1 cellular context compared by ENCODE assay signal in the genomic region with DNA sequence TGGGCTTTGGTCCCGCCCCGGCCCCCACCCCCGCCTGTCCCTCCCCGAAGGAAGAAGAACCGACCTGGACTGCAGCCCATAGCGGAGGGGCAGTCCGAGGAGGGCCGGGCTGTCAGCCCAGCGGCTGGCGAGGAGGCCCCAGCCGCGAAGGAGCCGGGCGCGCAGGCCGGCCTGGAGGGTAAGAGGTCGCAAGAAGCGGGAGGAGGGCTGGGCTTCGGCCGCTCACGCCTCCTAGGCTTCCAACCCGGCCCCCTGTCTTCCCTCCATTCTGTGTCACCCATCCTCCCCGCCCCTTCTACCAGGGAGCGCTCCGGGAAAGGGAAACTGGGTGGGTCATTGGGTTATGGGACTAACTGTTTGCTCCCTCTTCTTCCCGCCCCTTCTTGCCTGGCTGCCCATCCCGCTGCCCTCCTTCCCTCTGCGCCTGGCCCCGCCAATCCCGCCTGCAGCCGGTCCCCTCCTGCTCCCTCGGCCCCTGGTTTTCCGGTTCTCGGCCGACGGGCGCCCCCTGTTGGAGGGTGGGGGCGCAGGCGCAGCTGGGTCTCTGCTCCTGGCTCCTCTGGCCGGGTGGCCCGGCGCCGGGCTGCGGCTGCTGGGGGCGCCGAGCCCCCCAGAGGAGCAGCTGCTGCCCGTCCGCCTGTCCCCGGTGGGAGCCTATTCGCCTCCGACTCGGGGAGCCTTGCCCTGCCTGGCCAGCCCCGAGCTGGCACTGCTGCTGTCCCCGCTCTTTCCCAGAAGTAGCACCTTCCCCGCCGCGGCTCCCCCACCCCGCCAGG.
TF ChIP-seq lines count a peak whose summit lies in the region.

No MANE protein-coding gene starts in this region.

TF ChIP-seq in K562, 482 proteins besides CTCF, POLR2A, EP300 and RAD21 (continued from another document and continues in another):
- TF ChIP-seq, protein P1, sequence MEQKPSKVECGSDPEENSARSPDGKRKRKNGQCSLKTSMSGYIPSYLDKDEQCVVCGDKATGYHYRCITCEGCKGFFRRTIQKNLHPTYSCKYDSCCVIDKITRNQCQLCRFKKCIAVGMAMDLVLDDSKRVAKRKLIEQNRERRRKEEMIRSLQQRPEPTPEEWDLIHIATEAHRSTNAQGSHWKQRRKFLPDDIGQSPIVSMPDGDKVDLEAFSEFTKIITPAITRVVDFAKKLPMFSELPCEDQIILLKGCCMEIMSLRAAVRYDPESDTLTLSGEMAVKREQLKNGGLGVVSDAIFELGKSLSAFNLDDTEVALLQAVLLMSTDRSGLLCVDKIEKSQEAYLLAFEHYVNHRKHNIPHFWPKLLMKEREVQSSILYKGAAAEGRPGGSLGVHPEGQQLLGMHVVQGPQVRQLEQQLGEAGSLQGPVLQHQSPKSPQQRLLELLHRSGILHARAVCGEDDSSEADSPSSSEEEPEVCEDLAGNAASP (IDR thresholded peaks at IDR 0.05), result no peak
- TF ChIP-seq GTF2E2 (tag; IDR thresholded peaks at IDR 0.05) (no peak; the same call in 1 of the 2 replicates), ZNF253 (CRISPR knock-in tag; conservative IDR thresholded peaks at IDR 0.05) (no peak), SMARCA4 (IDR thresholded peaks at IDR 0.05) (peak; percentile 38; the same call in 1 of the 2 replicates), HDGF (IDR thresholded peaks at IDR 0.05) (no peak), GTF2F1 (IDR thresholded peaks at IDR 0.05; ENCODE audit: low read depth, low read length) (no peak), U2AF2 (optimal IDR thresholded peaks at IDR 0.05; ENCODE audit: low read depth, low read length) (no peak), ZNF224 (CRISPR knock-in tag; IDR thresholded peaks at IDR 0.05) (no peak), KAT2B (IDR thresholded peaks at IDR 0.05; ENCODE audit: low read depth, low read length) (no peak), ZNF3 (CRISPR knock-in tag; IDR thresholded peaks at IDR 0.05) (no peak), ZNF165 (CRISPR knock-in tag; IDR thresholded peaks at IDR 0.05; ENCODE audit: borderline replicate concordance) (no peak), DACH1 (IDR thresholded peaks at IDR 0.05; ENCODE audit: partially characterized antibody) (peak; percentile 46), CBX8 (IDR thresholded peaks at IDR 0.05; ENCODE audit: borderline replicate concordance, extremely low read depth, low read depth, low read length, poor library complexity, severe bottlenecking) (no peak), NR2C2 (CRISPR knock-in tag; IDR thresholded peaks at IDR 0.05) (peak; percentile 51; the same call in 1 of the 2 replicates), NR2C2 (tag; IDR thresholded peaks at IDR 0.05) (peak; percentile 63), TAL1 (IDR thresholded peaks at IDR 0.05) (no peak), NCOA2 (IDR thresholded peaks at IDR 0.05; ENCODE audit: partially characterized antibody in 2 of 2) (no peak), NR2F6 (CRISPR knock-in tag; IDR thresholded peaks at IDR 0.05) (no peak)
- TF ChIP-seq, protein P2, sequence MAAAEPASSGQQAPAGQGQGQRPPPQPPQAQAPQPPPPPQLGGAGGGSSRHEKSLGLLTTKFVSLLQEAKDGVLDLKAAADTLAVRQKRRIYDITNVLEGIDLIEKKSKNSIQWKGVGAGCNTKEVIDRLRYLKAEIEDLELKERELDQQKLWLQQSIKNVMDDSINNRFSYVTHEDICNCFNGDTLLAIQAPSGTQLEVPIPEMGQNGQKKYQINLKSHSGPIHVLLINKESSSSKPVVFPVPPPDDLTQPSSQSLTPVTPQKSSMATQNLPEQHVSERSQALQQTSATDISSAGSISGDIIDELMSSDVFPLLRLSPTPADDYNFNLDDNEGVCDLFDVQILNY (CRISPR knock-in tag; IDR thresholded peaks at IDR 0.05), result no peak
- TF ChIP-seq, protein P3, sequence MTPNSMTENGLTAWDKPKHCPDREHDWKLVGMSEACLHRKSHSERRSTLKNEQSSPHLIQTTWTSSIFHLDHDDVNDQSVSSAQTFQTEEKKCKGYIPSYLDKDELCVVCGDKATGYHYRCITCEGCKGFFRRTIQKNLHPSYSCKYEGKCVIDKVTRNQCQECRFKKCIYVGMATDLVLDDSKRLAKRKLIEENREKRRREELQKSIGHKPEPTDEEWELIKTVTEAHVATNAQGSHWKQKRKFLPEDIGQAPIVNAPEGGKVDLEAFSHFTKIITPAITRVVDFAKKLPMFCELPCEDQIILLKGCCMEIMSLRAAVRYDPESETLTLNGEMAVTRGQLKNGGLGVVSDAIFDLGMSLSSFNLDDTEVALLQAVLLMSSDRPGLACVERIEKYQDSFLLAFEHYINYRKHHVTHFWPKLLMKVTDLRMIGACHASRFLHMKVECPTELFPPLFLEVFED (CRISPR knock-in tag; conservative IDR thresholded peaks at IDR 0.05), result peak; percentile 72; the same call in 1 of the 2 replicates
- TF ChIP-seq, protein P4, sequence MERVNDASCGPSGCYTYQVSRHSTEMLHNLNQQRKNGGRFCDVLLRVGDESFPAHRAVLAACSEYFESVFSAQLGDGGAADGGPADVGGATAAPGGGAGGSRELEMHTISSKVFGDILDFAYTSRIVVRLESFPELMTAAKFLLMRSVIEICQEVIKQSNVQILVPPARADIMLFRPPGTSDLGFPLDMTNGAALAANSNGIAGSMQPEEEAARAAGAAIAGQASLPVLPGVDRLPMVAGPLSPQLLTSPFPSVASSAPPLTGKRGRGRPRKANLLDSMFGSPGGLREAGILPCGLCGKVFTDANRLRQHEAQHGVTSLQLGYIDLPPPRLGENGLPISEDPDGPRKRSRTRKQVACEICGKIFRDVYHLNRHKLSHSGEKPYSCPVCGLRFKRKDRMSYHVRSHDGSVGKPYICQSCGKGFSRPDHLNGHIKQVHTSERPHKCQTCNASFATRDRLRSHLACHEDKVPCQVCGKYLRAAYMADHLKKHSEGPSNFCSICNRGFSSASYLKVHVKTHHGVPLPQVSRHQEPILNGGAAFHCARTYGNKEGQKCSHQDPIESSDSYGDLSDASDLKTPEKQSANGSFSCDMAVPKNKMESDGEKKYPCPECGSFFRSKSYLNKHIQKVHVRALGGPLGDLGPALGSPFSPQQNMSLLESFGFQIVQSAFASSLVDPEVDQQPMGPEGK (CRISPR knock-in tag; IDR thresholded peaks at IDR 0.05; ENCODE audit: borderline replicate concordance), result no peak
- TF ChIP-seq, protein P5, sequence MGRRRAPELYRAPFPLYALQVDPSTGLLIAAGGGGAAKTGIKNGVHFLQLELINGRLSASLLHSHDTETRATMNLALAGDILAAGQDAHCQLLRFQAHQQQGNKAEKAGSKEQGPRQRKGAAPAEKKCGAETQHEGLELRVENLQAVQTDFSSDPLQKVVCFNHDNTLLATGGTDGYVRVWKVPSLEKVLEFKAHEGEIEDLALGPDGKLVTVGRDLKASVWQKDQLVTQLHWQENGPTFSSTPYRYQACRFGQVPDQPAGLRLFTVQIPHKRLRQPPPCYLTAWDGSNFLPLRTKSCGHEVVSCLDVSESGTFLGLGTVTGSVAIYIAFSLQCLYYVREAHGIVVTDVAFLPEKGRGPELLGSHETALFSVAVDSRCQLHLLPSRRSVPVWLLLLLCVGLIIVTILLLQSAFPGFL (CRISPR knock-in tag; IDR thresholded peaks at IDR 0.05), result no peak
- TF ChIP-seq, protein P6, sequence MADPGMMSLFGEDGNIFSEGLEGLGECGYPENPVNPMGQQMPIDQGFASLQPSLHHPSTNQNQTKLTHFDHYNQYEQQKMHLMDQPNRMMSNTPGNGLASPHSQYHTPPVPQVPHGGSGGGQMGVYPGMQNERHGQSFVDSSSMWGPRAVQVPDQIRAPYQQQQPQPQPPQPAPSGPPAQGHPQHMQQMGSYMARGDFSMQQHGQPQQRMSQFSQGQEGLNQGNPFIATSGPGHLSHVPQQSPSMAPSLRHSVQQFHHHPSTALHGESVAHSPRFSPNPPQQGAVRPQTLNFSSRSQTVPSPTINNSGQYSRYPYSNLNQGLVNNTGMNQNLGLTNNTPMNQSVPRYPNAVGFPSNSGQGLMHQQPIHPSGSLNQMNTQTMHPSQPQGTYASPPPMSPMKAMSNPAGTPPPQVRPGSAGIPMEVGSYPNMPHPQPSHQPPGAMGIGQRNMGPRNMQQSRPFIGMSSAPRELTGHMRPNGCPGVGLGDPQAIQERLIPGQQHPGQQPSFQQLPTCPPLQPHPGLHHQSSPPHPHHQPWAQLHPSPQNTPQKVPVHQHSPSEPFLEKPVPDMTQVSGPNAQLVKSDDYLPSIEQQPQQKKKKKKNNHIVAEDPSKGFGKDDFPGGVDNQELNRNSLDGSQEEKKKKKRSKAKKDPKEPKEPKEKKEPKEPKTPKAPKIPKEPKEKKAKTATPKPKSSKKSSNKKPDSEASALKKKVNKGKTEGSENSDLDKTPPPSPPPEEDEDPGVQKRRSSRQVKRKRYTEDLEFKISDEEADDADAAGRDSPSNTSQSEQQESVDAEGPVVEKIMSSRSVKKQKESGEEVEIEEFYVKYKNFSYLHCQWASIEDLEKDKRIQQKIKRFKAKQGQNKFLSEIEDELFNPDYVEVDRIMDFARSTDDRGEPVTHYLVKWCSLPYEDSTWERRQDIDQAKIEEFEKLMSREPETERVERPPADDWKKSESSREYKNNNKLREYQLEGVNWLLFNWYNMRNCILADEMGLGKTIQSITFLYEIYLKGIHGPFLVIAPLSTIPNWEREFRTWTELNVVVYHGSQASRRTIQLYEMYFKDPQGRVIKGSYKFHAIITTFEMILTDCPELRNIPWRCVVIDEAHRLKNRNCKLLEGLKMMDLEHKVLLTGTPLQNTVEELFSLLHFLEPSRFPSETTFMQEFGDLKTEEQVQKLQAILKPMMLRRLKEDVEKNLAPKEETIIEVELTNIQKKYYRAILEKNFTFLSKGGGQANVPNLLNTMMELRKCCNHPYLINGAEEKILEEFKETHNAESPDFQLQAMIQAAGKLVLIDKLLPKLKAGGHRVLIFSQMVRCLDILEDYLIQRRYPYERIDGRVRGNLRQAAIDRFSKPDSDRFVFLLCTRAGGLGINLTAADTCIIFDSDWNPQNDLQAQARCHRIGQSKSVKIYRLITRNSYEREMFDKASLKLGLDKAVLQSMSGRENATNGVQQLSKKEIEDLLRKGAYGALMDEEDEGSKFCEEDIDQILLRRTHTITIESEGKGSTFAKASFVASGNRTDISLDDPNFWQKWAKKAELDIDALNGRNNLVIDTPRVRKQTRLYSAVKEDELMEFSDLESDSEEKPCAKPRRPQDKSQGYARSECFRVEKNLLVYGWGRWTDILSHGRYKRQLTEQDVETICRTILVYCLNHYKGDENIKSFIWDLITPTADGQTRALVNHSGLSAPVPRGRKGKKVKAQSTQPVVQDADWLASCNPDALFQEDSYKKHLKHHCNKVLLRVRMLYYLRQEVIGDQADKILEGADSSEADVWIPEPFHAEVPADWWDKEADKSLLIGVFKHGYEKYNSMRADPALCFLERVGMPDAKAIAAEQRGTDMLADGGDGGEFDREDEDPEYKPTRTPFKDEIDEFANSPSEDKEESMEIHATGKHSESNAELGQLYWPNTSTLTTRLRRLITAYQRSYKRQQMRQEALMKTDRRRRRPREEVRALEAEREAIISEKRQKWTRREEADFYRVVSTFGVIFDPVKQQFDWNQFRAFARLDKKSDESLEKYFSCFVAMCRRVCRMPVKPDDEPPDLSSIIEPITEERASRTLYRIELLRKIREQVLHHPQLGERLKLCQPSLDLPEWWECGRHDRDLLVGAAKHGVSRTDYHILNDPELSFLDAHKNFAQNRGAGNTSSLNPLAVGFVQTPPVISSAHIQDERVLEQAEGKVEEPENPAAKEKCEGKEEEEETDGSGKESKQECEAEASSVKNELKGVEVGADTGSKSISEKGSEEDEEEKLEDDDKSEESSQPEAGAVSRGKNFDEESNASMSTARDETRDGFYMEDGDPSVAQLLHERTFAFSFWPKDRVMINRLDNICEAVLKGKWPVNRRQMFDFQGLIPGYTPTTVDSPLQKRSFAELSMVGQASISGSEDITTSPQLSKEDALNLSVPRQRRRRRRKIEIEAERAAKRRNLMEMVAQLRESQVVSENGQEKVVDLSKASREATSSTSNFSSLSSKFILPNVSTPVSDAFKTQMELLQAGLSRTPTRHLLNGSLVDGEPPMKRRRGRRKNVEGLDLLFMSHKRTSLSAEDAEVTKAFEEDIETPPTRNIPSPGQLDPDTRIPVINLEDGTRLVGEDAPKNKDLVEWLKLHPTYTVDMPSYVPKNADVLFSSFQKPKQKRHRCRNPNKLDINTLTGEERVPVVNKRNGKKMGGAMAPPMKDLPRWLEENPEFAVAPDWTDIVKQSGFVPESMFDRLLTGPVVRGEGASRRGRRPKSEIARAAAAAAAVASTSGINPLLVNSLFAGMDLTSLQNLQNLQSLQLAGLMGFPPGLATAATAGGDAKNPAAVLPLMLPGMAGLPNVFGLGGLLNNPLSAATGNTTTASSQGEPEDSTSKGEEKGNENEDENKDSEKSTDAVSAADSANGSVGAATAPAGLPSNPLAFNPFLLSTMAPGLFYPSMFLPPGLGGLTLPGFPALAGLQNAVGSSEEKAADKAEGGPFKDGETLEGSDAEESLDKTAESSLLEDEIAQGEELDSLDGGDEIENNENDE (IDR thresholded peaks at IDR 0.05; ENCODE audit: low read depth, low read length), result no peak
- TF ChIP-seq, protein P7, sequence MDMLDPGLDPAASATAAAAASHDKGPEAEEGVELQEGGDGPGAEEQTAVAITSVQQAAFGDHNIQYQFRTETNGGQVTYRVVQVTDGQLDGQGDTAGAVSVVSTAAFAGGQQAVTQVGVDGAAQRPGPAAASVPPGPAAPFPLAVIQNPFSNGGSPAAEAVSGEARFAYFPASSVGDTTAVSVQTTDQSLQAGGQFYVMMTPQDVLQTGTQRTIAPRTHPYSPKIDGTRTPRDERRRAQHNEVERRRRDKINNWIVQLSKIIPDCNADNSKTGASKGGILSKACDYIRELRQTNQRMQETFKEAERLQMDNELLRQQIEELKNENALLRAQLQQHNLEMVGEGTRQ (CRISPR knock-in tag; IDR thresholded peaks at IDR 0.05), result no peak
- TF ChIP-seq, protein P8, sequence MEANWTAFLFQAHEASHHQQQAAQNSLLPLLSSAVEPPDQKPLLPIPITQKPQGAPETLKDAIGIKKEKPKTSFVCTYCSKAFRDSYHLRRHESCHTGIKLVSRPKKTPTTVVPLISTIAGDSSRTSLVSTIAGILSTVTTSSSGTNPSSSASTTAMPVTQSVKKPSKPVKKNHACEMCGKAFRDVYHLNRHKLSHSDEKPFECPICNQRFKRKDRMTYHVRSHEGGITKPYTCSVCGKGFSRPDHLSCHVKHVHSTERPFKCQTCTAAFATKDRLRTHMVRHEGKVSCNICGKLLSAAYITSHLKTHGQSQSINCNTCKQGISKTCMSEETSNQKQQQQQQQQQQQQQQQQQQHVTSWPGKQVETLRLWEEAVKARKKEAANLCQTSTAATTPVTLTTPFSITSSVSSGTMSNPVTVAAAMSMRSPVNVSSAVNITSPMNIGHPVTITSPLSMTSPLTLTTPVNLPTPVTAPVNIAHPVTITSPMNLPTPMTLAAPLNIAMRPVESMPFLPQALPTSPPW (CRISPR knock-in tag; IDR thresholded peaks at IDR 0.05), result peak; percentile 58
- TF ChIP-seq, protein P9, sequence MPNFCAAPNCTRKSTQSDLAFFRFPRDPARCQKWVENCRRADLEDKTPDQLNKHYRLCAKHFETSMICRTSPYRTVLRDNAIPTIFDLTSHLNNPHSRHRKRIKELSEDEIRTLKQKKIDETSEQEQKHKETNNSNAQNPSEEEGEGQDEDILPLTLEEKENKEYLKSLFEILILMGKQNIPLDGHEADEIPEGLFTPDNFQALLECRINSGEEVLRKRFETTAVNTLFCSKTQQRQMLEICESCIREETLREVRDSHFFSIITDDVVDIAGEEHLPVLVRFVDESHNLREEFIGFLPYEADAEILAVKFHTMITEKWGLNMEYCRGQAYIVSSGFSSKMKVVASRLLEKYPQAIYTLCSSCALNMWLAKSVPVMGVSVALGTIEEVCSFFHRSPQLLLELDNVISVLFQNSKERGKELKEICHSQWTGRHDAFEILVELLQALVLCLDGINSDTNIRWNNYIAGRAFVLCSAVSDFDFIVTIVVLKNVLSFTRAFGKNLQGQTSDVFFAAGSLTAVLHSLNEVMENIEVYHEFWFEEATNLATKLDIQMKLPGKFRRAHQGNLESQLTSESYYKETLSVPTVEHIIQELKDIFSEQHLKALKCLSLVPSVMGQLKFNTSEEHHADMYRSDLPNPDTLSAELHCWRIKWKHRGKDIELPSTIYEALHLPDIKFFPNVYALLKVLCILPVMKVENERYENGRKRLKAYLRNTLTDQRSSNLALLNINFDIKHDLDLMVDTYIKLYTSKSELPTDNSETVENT (CRISPR knock-in tag; IDR thresholded peaks at IDR 0.05), result no peak
